ENCODE assay signal across 24 cellular contexts in genomic region chr18:13179566-13180113, GRCh38. TPM values are rescaled to one million over a fixed set of nuclear protein-coding genes. Genes with fewer than 3 reads are reported as not detected.
DNase-seq lines count a peak whose midpoint lies in the region; ATAC-seq and TF ChIP-seq lines count a peak whose summit lies in the region.
"Had no signal": no experiment of that assay in that cellular context is flagged by ENCODE, and none has a peak within 500 bp of the region (broad histone marks: within the 10 kb centered on the region; RNA-seq: fewer than 3 reads in every experiment).

No MANE protein-coding gene starts in this region.

- DNase-seq in DMS53 (lab: John Stamatoyannopoulos, UW) = peak; percentile 55
- DNase-seq in DMS53 treated with DMSO at 0.1 percent for 48 hours (lab: John Stamatoyannopoulos, UW; ENCODE audit: unreplicated experiment) = no peak
- DNase-seq in activated T-cell treated with anti-CD3 and anti-CD28 coated beads, Interleukin-2, amount 50 U/mL, for 72 hours = peak; percentile 20 to 41
- no peak for DNase-seq in activated T-cell treated with anti-CD3 and anti-CD28 coated beads for 4 hours
- peak; percentile 83 for DNase-seq in colonic mucosa
- DNase-seq in stimulated activated naive CD8-positive, alpha-beta T cell treated with anti-CD3 and anti-CD28 coated beads, Interleukin-15, Interleukin-2, amounts not matched to agents 100 U/mL and 50 U/mL, for 24 hours = peak; percentile 43
- DNase-seq in NCI-H446 (lab: John Stamatoyannopoulos, UW) = no peak
- DNase-seq: activated naive CD8-positive, alpha-beta T cell treated with anti-CD3 and anti-CD28 coated beads, Interleukin-2, amount 10 ng/mL, durations not matched to agents 7 days and 5 days; cerebellar nuclear complex; DMS 273 treated with DMSO at 0.1 percent for 48 hours; GM23248; NCI-H1436 treated with DMSO at 0.1 percent for 48 hours; NCI-H2171 treated with DMSO at 0.1 percent for 48 hours; NCI-H774; right cardiac atrium had no signal

- H3K27ac Mint-ChIP-seq in activated T-cell treated with anti-CD3 and anti-CD28 coated beads, Interleukin-2, amount 50 U/mL, for 72 hours = no peak overlapping the region
- H3K27ac Mint-ChIP-seq: activated naive CD8-positive, alpha-beta T cell treated with anti-CD3 and anti-CD28 coated beads, Interleukin-2, amount 10 ng/mL, durations not matched to agents 7 days and 5 days; type B pancreatic cell had no signal

- H3K9me3 Mint-ChIP-seq in activated T-cell treated with anti-CD3 and anti-CD28 coated beads, Interleukin-2, amount 50 U/mL, for 72 hours = no peaks in the 10 kb centered on the region
- H3K9me3 Mint-ChIP-seq: activated naive CD8-positive, alpha-beta T cell treated with anti-CD3 and anti-CD28 coated beads, Interleukin-2, amount 10 ng/mL, durations not matched to agents 7 days and 5 days; activated T-helper 2 cell treated with anti-CD3 and anti-CD28 coated beads, Interferon-gamma antibody, Interleukin-2, Interleukin-4, amounts not matched to agents 10 μg/mL and 5 μg/mL and 100 μg/mL, durations not matched to agents 14 hours and 24 hours and 36 hours; neural crest cell; type B pancreatic cell had no signal

- H3K36me3 ChIP-seq in colonic mucosa = no peaks in the 10 kb centered on the region

- no peaks in the 10 kb centered on the region for H3K36me3 Mint-ChIP-seq in activated T-cell treated with anti-CD3 and anti-CD28 coated beads, Interleukin-2, amount 50 U/mL, for 72 hours (ENCODE audit: insufficient read depth in 2 of 2)
- H3K36me3 Mint-ChIP-seq: activated naive CD8-positive, alpha-beta T cell treated with anti-CD3 and anti-CD28 coated beads, Interleukin-2, amount 10 ng/mL, durations not matched to agents 7 days and 5 days; type B pancreatic cell had no signal

- intact Hi-C loops in colonic mucosa (cut with DNase I) = no loop called here

- H3K27me3 ChIP-seq in colonic mucosa = no peaks in the 10 kb centered on the region

- H3K27me3 Mint-ChIP-seq in activated T-cell treated with anti-CD3 and anti-CD28 coated beads, Interleukin-2, amount 50 U/mL, for 72 hours (ENCODE audit: low read depth) = peaks cover 16% of the 10 kb centered on the region

- no peak overlapping the region for H3K4me3 ChIP-seq in colonic mucosa
- H3K4me3 ChIP-seq: GM23248, lung had no signal

- no peak for TF ChIP-seq CTCF in colonic mucosa (IDR thresholded peaks at IDR 0.05)

- peak overlapping the region in 1 of 2 donors; percentile 55 for H3K9ac ChIP-seq in colonic mucosa (ENCODE audit: low read depth in 2 of 2, low read length in 2 of 2)
- H3K9ac ChIP-seq: GM23248, KMS-11 had no signal

- peaks cover 53% of the 10 kb centered on the region for H3K4me1 Mint-ChIP-seq in activated T-cell treated with anti-CD3 and anti-CD28 coated beads, Interleukin-2, amount 50 U/mL, for 72 hours (ENCODE audit: low read depth)

- peaks cover 10% of the 10 kb centered on the region for H3K4me1 ChIP-seq in colonic mucosa

- H3K27ac ChIP-seq in colonic mucosa = peak overlapping the region; percentile 64
- H3K27ac ChIP-seq: 22Rv1, GM23248, KMS-11, VCaP had no signal

- no peaks in the 10 kb centered on the region for H3K9me3 ChIP-seq in colonic mucosa

- ATAC-seq in activated T-cell treated with anti-CD3 and anti-CD28 coated beads, Interleukin-2, amount 50 U/mL, for 72 hours (replicated peaks in 1 of 2) = peak; percentile 79 to 80
- ATAC-seq in stimulated activated naive CD8-positive, alpha-beta T cell treated with anti-CD3 and anti-CD28 coated beads, Interleukin-15, Interleukin-2, amounts not matched to agents 100 U/mL and 50 U/mL, for 24 hours = peak; percentile 70
- no peak for ATAC-seq in HG02938 (IDR thresholded peaks at IDR 0.05; ENCODE audit: unreplicated experiment)
- ATAC-seq: right cardiac atrium, SK-N-SH treated with all-trans-retinoic acid at 6 μM for 48 hours had no signal

- peak overlapping the region; percentile 47 to 49 for H3K4me3 Mint-ChIP-seq in activated T-cell treated with anti-CD3 and anti-CD28 coated beads, Interleukin-2, amount 50 U/mL, for 72 hours
- H3K4me3 Mint-ChIP-seq: activated naive CD8-positive, alpha-beta T cell treated with anti-CD3 and anti-CD28 coated beads, Interleukin-2, amount 10 ng/mL, durations not matched to agents 7 days and 5 days; neural crest cell; type B pancreatic cell had no signal

RNA-seq across cellular contexts. Expression of gene LDLRAD4, which starts 38.9 kb away (rescaled TPM):
- total RNA-seq in activated T-cell treated with anti-CD3 and anti-CD28 coated beads, Interleukin-2, amount 50 U/mL, for 72 hours = 10 to 100 TPM; 46.0 to 47.2 TPM
- total RNA-seq in colonic mucosa = 10 to 100 TPM; 11.7 to 17.0 TPM
- total RNA-seq: GM23248 had no signal

Comparison
In these comparisons a context has a peak if more than half of its experiments do, and no peak if none do; other contexts are left out.
1. DNase-seq: peak in DMS53 (single experiment), activated T-cell treated with anti-CD3 and anti-CD28 coated beads, Interleukin-2, amount 50 U/mL, for 72 hours (2 of 2), colonic mucosa (single experiment) and stimulated activated naive CD8-positive, alpha-beta T cell treated with anti-CD3 and anti-CD28 coated beads, Interleukin-15, Interleukin-2, amounts not matched to agents 100 U/mL and 50 U/mL, for 24 hours (single experiment); none in DMS53 treated with DMSO at 0.1 percent for 48 hours (single experiment), activated T-cell treated with anti-CD3 and anti-CD28 coated beads for 4 hours (single experiment) and NCI-H446 (0 of 2).